Comparison of ENCODE assay signal across 17 cellular contexts in the genomic region with DNA sequence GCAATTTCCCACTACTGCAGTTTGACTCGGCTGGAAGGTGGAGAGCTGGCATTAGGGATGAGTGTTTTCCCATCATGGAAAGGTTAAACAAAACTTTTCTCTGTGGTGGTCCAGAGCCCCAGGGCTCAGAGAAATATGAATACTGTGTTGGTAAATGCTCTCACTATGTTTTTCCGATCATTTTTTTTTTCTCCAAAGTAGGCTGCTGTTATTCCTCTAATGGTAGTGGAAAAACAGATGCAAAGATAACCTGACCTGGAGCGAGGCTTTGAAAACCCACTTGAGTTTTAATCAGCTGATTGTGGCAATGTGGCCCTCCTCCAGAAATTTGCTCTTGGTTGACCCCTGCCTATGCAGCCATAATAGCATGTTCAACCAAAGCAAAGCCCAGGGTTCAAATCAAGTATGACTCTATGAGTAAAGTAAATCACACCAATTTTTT.
DNase-seq lines count a peak whose midpoint lies in the region; ATAC-seq, FAIRE-seq and TF ChIP-seq lines count a peak whose summit lies in the region.
"Had no signal": no experiment of that assay in that cellular context is flagged by ENCODE, and none has a peak within 500 bp of the region (broad histone marks: within the 10 kb centered on the region; RNA-seq: fewer than 3 reads in every experiment).

No MANE protein-coding gene starts in this region.

- TF ChIP-seq POLR2A in upper lobe of left lung (IDR thresholded peaks at IDR 0.05) = no peak

- intact Hi-C loops in right cardiac atrium (cut with DNase I) = no loop called here
- intact Hi-C loops in pancreas (cut with DNase I) = no loop called here

- no peak for ATAC-seq in right cardiac atrium
- ATAC-seq in pancreas = no peak
- ATAC-seq in upper lobe of left lung (ENCODE audit: low FRiP score in 2 of 2) = no peak
- ATAC-seq: CD8-positive, alpha-beta T cell; stimulated activated naive CD8-positive, alpha-beta T cell treated with anti-CD3 and anti-CD28 coated beads, Interleukin-15, Interleukin-2, amounts not matched to agents 100 U/mL and 50 U/mL, for 24 hours had no signal

- H3K9me3 ChIP-seq in right cardiac atrium (ENCODE audit: control insufficient read depth, low read length) (no peaks in the 10 kb centered on the region), pancreas (no peaks in the 10 kb centered on the region), upper lobe of left lung (no peaks in the 10 kb centered on the region)

- TF ChIP-seq CTCF in pancreas (IDR thresholded peaks at IDR 0.05) (no peak), upper lobe of left lung (IDR thresholded peaks at IDR 0.05) (no peak)

- H3K36me3 ChIP-seq in pancreas (no peaks in the 10 kb centered on the region), upper lobe of left lung (no peaks in the 10 kb centered on the region)

- WGBS in right cardiac atrium = 16% methylated on average over 3 of the region's 3 CpGs
- WGBS in pancreas, 2 donors = 27 to 38% methylated on average over 3 of the region's 3 CpGs
- 25 to 54% methylated on average over 3 of the region's 3 CpGs for WGBS in upper lobe of left lung, 2 donors

- peak overlapping the region; percentile 99 for H3K27ac ChIP-seq in right cardiac atrium (ENCODE audit: low read length)
- peak overlapping the region; percentile 35 to 72 (median 57) for H3K27ac ChIP-seq in pancreas
- H3K27ac ChIP-seq in upper lobe of left lung = peak overlapping the region; percentile 40 to 86 (median 62)
- H3K27ac ChIP-seq: KMS-11 had no signal

- no peaks in the 10 kb centered on the region for H3K27me3 ChIP-seq in right cardiac atrium (ENCODE audit: control insufficient read depth, insufficient read depth)
- H3K27me3 ChIP-seq in pancreas = no peaks in the 10 kb centered on the region
- H3K27me3 ChIP-seq in upper lobe of left lung = no peaks in the 10 kb centered on the region

- peak; percentile 2 for DNase-seq in NCI-H2227 (lab: John Stamatoyannopoulos, UW; ENCODE audit: unreplicated experiment)
- DNase-seq in NCI-H2227 treated with DMSO at 0.1 percent for 48 hours (lab: John Stamatoyannopoulos, UW) = no peak
- DNase-seq in right cardiac atrium = no peak
- DNase-seq in pancreas = no peak
- DNase-seq in upper lobe of left lung = no peak
- no peak for DNase-seq in DMS79 (lab: John Stamatoyannopoulos, UW)
- no peak for DNase-seq in NCI-H146 (lab: John Stamatoyannopoulos, UW)
- DNase-seq in HK-2 (ENCODE audit: unreplicated experiment) = no peak
- DNase-seq: 8988T; activated CD4-positive, alpha-beta T cell treated with anti-CD3 and anti-CD28 coated beads, Interleukin-2, amount 50 U/mL, for 4 hours; CD8-positive, alpha-beta T cell; NCI-H1694; RPMI8226; stimulated activated naive CD8-positive, alpha-beta T cell treated with anti-CD3 and anti-CD28 coated beads, Interleukin-15, Interleukin-2, amounts not matched to agents 100 U/mL and 50 U/mL, for 24 hours; T1000 had no signal

- FAIRE-seq in pancreas (lab: Jason Lieb, UNC) = no peak
- FAIRE-seq: endometrium had no signal

- H3K4me1 ChIP-seq in right cardiac atrium (ENCODE audit: control insufficient read depth, insufficient read depth, low read length) (peaks cover 14% of the 10 kb centered on the region), pancreas (peaks cover 9 to 23% (median 16%) of the 10 kb centered on the region in 3 donors), upper lobe of left lung (peaks cover 30 to 33% (median 32%) of the 10 kb centered on the region in 4 donors)

- H3K4me3 ChIP-seq in right cardiac atrium (ENCODE audit: low read length) (no peak overlapping the region), pancreas (no peak overlapping the region), upper lobe of left lung (no peak overlapping the region)

- TF ChIP-seq EP300 in upper lobe of left lung (IDR thresholded peaks at IDR 0.05) = no peak
